ENCODE assay signal across 11 cellular contexts in the genomic region with DNA sequence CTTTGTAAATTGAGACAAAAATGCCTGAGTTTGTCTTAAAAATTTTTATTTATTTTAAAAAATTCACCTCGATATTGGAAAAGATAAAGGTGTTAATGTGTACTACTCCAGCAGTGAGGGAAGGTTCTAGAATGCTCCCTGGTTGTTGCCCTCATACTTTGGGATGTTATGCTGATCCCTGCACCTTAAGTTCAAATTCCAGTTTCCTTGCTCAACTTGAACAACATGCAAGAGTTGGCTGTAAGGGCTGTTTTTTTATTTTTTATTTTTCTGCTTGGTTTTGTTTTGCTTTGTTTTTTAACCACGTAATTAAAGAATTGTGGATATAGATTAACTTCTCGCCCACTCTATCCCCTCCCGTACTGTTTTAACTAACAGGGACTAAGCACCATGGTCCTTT.
DNase-seq lines count a peak whose midpoint lies in the region; ATAC-seq and TF ChIP-seq lines count a peak whose summit lies in the region.
"Had no signal": no experiment of that assay in that cellular context is flagged by ENCODE, and none has a peak within 500 bp of the region (broad histone marks: within the 10 kb centered on the region; RNA-seq: fewer than 3 reads in every experiment).

No MANE protein-coding gene starts in this region.

- CTCF ChIA-PET in activated CD8-positive, alpha-beta T cell treated with anti-CD3 and anti-CD28 coated beads for 36 hours (lab: Charles Lee): no interaction called here
- CTCF ChIA-PET in PC-3 (lab: Charles Lee): no interaction called here

- POLR2A ChIA-PET in activated CD8-positive, alpha-beta T cell treated with anti-CD3 and anti-CD28 coated beads for 36 hours (lab: Charles Lee): no interaction called here
- POLR2A ChIA-PET in PC-3 (lab: Charles Lee; ENCODE audit: unreplicated experiment): no interaction called here

- H3K9me3 Mint-ChIP-seq in activated CD8-positive, alpha-beta T cell treated with anti-CD3 and anti-CD28 coated beads for 36 hours: no peaks in the 10 kb centered on the region

- H3K9ac ChIP-seq in skeletal muscle satellite cell (ENCODE audit: low read depth, low read length) (peak overlapping the region; percentile 64), PC-3 (ENCODE audit: low read length) (no peak overlapping the region)

- BruUV-seq in PC-3 (replicated peaks; lab: Mats Ljungman, UMichigan): no TSS peak

- H3K27ac ChIP-seq in PC-3 (ENCODE audit: low read length): no peak overlapping the region
- H3K27ac ChIP-seq: WERI-Rb-1 had no signal

- no peak for TF ChIP-seq CTCF in activated CD8-positive, alpha-beta T cell treated with anti-CD3 and anti-CD28 coated beads for 36 hours (IDR thresholded peaks at IDR 0.05)
- TF ChIP-seq CTCF in fibroblast of pulmonary artery (IDR thresholded peaks at IDR 0.05; ENCODE audit: low read length, missing control alignments) (no peak), PC-3 (conservative IDR thresholded peaks at IDR 0.05; ENCODE audit: low read depth, low read length) (no peak)

- peak overlapping the region; percentile 80 for H3K27ac Mint-ChIP-seq in activated CD8-positive, alpha-beta T cell treated with anti-CD3 and anti-CD28 coated beads for 36 hours

- H3K4me3 ChIP-seq in fibroblast of pulmonary artery (replicated peaks; ENCODE audit: low read depth, low read length): no peak overlapping the region
- no peak overlapping the region for H3K4me3 ChIP-seq in skeletal muscle satellite cell (ENCODE audit: low read length)
- no peak overlapping the region for H3K4me3 ChIP-seq in PC-3 (ENCODE audit: low read length)

- H3K4me3 Mint-ChIP-seq in activated CD8-positive, alpha-beta T cell treated with anti-CD3 and anti-CD28 coated beads for 36 hours: no peak overlapping the region

- no peak overlapping the region for H2AFZ ChIP-seq in PC-3 (ENCODE audit: low read length)

- no peaks in the 10 kb centered on the region for H4K20me1 ChIP-seq in PC-3 (ENCODE audit: low read length)

- no peaks in the 10 kb centered on the region for H3K9me2 ChIP-seq in PC-3 (replicated peaks; ENCODE audit: low read length)

- no peaks in the 10 kb centered on the region for H3K79me2 ChIP-seq in PC-3 (ENCODE audit: low read length)

- H3K4me1 Mint-ChIP-seq in activated CD8-positive, alpha-beta T cell treated with anti-CD3 and anti-CD28 coated beads for 36 hours (ENCODE audit: low read depth): peaks cover 35% of the 10 kb centered on the region

- no peak for ATAC-seq in activated CD8-positive, alpha-beta T cell treated with anti-CD3 and anti-CD28 coated beads for 36 hours
- ATAC-seq in PC-3: no peak

- H3K36me3 ChIP-seq in skeletal muscle satellite cell (ENCODE audit: insufficient read depth, low read length) (no peaks in the 10 kb centered on the region), PC-3 (ENCODE audit: low read depth, low read length) (no peaks in the 10 kb centered on the region)
- H3K36me3 ChIP-seq: WERI-Rb-1 had no signal

- H3K36me3 Mint-ChIP-seq in activated CD8-positive, alpha-beta T cell treated with anti-CD3 and anti-CD28 coated beads for 36 hours (ENCODE audit: low read depth): peaks cover 1% of the 10 kb centered on the region

- intact Hi-C loops in activated CD8-positive, alpha-beta T cell treated with anti-CD3 and anti-CD28 coated beads for 36 hours (cut with micrococcal nuclease): no loop called here
- intact Hi-C loops in PC-3 (cut with micrococcal nuclease): no loop called here

- no peaks in the 10 kb centered on the region for H3F3A ChIP-seq in PC-3 (ENCODE audit: low read length, unreplicated experiment)

- peaks cover 47% of the 10 kb centered on the region for H3K4me1 ChIP-seq in skeletal muscle satellite cell (ENCODE audit: control insufficient read depth, insufficient read depth, low read length)
- no peaks in the 10 kb centered on the region for H3K4me1 ChIP-seq in PC-3 (ENCODE audit: insufficient read depth, low read length)

- H3K27me3 ChIP-seq in skeletal muscle satellite cell (ENCODE audit: control insufficient read depth, insufficient read depth, low read length) (no peaks in the 10 kb centered on the region), PC-3 (ENCODE audit: low read length) (no peaks in the 10 kb centered on the region)

- H3K4me2 ChIP-seq in skeletal muscle satellite cell (ENCODE audit: low read length): peak overlapping the region; percentile 52
- no peak overlapping the region for H3K4me2 ChIP-seq in PC-3 (ENCODE audit: low read length)

- H3K9me3 ChIP-seq in skeletal muscle satellite cell (replicated peaks; ENCODE audit: low read length) (no peaks in the 10 kb centered on the region), PC-3 (ENCODE audit: low read length) (no peaks in the 10 kb centered on the region)

- no peaks in the 10 kb centered on the region for H3K27me3 Mint-ChIP-seq in activated CD8-positive, alpha-beta T cell treated with anti-CD3 and anti-CD28 coated beads for 36 hours

- DNase-seq in GM03348 (ENCODE audit: low spot score) (peak; percentile 22), fibroblast of pulmonary artery (ENCODE audit: low read depth) (peak; percentile 58), SK-N-DZ (ENCODE audit: low spot score) (no peak), NCI-H146 (lab: John Stamatoyannopoulos, UW) (no peak), PC-3 (no peak)
- DNase-seq in activated CD8-positive, alpha-beta T cell treated with anti-CD3 and anti-CD28 coated beads for 36 hours: no peak
- DNase-seq in stimulated activated naive CD4-positive, alpha-beta T cell (lab: John Stamatoyannopoulos, UW): no peak
- DNase-seq: activated naive CD4-positive, alpha-beta T cell treated with anti-CD3 and anti-CD28 coated beads, Interleukin-2, amount 50 U/mL, for 16 hours; DND-41; WERI-Rb-1 had no signal

Comparison
In these comparisons a context has a peak if more than half of its experiments do, and no peak if none do; other contexts are left out.
1. DNase-seq: peak in GM03348 (single experiment) and fibroblast of pulmonary artery (single experiment); none in activated CD8-positive, alpha-beta T cell treated with anti-CD3 and anti-CD28 coated beads for 36 hours (single experiment), SK-N-DZ (single experiment), NCI-H146 (single experiment), stimulated activated naive CD4-positive, alpha-beta T cell (0 of 6) and PC-3 (single experiment).